1 cellular context compared by ENCODE assay signal in the genomic region with DNA sequence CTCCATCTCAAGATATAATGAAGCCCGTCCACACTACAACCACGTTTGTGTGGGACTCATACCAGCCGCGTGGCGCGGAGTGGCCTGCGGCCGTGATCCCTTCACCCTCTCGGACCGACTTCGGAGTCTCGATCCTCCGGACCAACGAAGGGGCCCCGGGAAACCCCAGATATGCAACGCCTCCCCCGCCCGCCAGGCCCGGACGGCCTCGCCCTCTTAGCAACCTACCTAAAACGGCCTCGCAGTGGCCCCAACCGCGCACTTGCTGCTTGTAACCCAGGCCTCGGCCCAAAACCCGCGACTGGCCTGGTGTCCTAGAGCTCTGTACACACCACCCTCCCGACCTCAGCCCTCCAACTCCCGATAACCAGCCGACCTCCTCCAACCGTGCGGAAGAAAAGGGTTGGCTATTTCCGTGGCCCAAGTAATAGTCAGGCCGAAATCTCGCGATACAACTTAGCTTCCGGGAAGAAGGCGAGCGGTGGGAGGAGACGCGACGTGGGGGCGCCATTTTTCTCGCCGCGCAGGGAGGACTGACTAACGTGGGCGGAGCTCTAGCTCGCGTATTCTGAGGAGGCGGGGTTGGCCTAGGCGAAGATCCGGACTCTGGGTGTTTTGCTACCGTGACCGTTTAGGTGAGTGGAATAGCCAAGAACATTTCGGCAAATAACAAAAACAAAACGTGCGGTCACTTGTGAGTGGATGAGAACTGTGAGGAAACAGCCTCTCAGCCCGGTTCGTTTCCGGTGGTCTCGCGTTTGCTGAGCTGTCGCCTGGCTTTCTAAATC.
TF ChIP-seq lines count a peak whose summit lies in the region.

A gene (plus strand): TSS at position 579 of the 788 bp plus-strand sequence. CDS start 5,722 bp downstream, outside the sequence.
A gene with protein sequence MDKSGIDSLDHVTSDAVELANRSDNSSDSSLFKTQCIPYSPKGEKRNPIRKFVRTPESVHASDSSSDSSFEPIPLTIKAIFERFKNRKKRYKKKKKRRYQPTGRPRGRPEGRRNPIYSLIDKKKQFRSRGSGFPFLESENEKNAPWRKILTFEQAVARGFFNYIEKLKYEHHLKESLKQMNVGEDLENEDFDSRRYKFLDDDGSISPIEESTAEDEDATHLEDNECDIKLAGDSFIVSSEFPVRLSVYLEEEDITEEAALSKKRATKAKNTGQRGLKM (minus strand): TSS at position 402 of the 788 bp plus-strand sequence. CDS start 2,191 bp downstream, outside the sequence.

TF ChIP-seq in HepG2, 621 proteins besides CTCF, POLR2A, EP300 and RAD21 (continued from another document and continues in another):
- TF ChIP-seq, protein P1, sequence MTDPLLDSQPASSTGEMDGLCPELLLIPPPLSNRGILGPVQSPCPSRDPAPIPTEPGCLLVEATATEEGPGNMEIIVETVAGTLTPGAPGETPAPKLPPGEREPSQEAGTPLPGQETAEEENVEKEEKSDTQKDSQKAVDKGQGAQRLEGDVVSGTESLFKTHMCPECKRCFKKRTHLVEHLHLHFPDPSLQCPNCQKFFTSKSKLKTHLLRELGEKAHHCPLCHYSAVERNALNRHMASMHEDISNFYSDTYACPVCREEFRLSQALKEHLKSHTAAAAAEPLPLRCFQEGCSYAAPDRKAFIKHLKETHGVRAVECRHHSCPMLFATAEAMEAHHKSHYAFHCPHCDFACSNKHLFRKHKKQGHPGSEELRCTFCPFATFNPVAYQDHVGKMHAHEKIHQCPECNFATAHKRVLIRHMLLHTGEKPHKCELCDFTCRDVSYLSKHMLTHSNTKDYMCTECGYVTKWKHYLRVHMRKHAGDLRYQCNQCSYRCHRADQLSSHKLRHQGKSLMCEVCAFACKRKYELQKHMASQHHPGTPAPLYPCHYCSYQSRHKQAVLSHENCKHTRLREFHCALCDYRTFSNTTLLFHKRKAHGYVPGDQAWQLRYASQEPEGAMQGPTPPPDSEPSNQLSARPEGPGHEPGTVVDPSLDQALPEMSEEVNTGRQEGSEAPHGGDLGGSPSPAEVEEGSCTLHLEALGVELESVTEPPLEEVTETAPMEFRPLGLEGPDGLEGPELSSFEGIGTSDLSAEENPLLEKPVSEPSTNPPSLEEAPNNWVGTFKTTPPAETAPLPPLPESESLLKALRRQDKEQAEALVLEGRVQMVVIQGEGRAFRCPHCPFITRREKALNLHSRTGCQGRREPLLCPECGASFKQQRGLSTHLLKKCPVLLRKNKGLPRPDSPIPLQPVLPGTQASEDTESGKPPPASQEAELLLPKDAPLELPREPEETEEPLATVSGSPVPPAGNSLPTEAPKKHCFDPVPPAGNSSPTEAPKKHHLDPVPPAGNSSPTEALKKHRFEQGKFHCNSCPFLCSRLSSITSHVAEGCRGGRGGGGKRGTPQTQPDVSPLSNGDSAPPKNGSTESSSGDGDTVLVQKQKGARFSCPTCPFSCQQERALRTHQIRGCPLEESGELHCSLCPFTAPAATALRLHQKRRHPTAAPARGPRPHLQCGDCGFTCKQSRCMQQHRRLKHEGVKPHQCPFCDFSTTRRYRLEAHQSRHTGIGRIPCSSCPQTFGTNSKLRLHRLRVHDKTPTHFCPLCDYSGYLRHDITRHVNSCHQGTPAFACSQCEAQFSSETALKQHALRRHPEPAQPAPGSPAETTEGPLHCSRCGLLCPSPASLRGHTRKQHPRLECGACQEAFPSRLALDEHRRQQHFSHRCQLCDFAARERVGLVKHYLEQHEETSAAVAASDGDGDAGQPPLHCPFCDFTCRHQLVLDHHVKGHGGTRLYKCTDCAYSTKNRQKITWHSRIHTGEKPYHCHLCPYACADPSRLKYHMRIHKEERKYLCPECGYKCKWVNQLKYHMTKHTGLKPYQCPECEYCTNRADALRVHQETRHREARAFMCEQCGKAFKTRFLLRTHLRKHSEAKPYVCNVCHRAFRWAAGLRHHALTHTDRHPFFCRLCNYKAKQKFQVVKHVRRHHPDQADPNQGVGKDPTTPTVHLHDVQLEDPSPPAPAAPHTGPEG (CRISPR knock-in tag; IDR thresholded peaks at IDR 0.05): peak; percentile 67
- TF ChIP-seq CEBPG (CRISPR knock-in tag; IDR thresholded peaks at IDR 0.05) (no peak), NFE2L1 (CRISPR knock-in tag; IDR thresholded peaks at IDR 0.05; ENCODE audit: borderline replicate concordance) (no peak), ZNF383 (CRISPR knock-in tag; IDR thresholded peaks at IDR 0.05; ENCODE audit: borderline replicate concordance) (no peak), ZNF30 (CRISPR knock-in tag; IDR thresholded peaks at IDR 0.05) (no peak), EZH2 (conservative IDR thresholded peaks at IDR 0.05; ENCODE audit: low read depth, low read length) (no peak), MYC (CRISPR knock-in tag; IDR thresholded peaks at IDR 0.05; ENCODE audit: borderline replicate concordance) (peak; percentile 86), ZNF83 (CRISPR knock-in tag; IDR thresholded peaks at IDR 0.05; ENCODE audit: borderline replicate concordance) (no peak), ZNF629 (CRISPR knock-in tag; conservative IDR thresholded peaks at IDR 0.05) (no peak), ZNF589 (CRISPR knock-in tag; conservative IDR thresholded peaks at IDR 0.05) (no peak; the same call in 1 of the 2 replicates), BORCS8-MEF2B (CRISPR knock-in tag; IDR thresholded peaks at IDR 0.05) (peak; percentile 12; the same call in 1 of the 2 replicates), ZNF251 (CRISPR knock-in tag; IDR thresholded peaks at IDR 0.05) (no peak)
- TF ChIP-seq, protein P2, sequence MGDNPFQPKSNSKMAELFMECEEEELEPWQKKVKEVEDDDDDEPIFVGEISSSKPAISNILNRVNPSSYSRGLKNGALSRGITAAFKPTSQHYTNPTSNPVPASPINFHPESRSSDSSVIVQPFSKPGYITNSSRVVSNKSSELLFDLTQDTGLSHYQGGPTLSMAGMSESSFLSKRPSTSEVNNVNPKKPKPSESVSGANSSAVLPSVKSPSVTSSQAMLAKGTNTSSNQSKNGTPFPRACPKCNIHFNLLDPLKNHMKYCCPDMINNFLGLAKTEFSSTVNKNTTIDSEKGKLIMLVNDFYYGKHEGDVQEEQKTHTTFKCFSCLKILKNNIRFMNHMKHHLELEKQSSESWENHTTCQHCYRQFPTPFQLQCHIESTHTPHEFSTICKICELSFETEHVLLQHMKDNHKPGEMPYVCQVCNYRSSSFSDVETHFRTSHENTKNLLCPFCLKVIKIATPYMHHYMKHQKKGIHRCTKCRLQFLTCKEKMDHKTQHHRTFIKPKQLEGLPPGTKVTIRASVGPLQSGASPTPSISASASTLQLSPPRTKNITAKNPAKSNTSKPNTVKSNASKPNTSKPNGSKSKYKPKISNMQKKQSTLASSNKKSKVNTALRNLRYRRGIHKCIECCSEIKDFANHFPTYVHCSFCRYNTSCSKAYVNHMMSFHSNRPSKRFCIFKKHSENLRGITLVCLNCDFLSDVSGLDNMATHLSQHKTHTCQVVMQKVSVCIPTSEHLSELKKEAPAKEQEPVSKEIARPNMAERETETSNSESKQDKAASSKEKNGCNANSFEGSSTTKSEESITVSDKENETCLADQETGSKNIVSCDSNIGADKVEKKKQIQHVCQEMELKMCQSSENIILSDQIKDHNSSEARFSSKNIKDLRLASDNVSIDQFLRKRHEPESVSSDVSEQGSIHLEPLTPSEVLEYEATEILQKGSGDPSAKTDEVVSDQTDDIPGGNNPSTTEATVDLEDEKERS (CRISPR knock-in tag; IDR thresholded peaks at IDR 0.05): 0 out of 2 replicates have a peak, but pooled peaks have one; percentile 31
- TF ChIP-seq, protein P3, sequence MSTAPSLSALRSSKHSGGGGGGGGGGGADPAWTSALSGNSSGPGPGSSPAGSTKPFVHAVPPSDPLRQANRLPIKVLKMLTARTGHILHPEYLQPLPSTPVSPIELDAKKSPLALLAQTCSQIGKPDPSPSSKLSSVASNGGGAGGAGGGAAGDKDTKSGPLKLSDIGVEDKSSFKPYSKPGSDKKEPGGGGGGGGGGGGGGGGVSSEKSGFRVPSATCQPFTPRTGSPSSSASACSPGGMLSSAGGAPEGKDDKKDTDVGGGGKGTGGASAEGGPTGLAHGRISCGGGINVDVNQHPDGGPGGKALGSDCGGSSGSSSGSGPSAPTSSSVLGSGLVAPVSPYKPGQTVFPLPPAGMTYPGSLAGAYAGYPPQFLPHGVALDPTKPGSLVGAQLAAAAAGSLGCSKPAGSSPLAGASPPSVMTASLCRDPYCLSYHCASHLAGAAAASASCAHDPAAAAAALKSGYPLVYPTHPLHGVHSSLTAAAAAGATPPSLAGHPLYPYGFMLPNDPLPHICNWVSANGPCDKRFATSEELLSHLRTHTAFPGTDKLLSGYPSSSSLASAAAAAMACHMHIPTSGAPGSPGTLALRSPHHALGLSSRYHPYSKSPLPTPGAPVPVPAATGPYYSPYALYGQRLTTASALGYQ (CRISPR knock-in tag; IDR thresholded peaks at IDR 0.05): peak; percentile 46; the same call in 1 of the 2 replicates
- TF ChIP-seq, protein P4, sequence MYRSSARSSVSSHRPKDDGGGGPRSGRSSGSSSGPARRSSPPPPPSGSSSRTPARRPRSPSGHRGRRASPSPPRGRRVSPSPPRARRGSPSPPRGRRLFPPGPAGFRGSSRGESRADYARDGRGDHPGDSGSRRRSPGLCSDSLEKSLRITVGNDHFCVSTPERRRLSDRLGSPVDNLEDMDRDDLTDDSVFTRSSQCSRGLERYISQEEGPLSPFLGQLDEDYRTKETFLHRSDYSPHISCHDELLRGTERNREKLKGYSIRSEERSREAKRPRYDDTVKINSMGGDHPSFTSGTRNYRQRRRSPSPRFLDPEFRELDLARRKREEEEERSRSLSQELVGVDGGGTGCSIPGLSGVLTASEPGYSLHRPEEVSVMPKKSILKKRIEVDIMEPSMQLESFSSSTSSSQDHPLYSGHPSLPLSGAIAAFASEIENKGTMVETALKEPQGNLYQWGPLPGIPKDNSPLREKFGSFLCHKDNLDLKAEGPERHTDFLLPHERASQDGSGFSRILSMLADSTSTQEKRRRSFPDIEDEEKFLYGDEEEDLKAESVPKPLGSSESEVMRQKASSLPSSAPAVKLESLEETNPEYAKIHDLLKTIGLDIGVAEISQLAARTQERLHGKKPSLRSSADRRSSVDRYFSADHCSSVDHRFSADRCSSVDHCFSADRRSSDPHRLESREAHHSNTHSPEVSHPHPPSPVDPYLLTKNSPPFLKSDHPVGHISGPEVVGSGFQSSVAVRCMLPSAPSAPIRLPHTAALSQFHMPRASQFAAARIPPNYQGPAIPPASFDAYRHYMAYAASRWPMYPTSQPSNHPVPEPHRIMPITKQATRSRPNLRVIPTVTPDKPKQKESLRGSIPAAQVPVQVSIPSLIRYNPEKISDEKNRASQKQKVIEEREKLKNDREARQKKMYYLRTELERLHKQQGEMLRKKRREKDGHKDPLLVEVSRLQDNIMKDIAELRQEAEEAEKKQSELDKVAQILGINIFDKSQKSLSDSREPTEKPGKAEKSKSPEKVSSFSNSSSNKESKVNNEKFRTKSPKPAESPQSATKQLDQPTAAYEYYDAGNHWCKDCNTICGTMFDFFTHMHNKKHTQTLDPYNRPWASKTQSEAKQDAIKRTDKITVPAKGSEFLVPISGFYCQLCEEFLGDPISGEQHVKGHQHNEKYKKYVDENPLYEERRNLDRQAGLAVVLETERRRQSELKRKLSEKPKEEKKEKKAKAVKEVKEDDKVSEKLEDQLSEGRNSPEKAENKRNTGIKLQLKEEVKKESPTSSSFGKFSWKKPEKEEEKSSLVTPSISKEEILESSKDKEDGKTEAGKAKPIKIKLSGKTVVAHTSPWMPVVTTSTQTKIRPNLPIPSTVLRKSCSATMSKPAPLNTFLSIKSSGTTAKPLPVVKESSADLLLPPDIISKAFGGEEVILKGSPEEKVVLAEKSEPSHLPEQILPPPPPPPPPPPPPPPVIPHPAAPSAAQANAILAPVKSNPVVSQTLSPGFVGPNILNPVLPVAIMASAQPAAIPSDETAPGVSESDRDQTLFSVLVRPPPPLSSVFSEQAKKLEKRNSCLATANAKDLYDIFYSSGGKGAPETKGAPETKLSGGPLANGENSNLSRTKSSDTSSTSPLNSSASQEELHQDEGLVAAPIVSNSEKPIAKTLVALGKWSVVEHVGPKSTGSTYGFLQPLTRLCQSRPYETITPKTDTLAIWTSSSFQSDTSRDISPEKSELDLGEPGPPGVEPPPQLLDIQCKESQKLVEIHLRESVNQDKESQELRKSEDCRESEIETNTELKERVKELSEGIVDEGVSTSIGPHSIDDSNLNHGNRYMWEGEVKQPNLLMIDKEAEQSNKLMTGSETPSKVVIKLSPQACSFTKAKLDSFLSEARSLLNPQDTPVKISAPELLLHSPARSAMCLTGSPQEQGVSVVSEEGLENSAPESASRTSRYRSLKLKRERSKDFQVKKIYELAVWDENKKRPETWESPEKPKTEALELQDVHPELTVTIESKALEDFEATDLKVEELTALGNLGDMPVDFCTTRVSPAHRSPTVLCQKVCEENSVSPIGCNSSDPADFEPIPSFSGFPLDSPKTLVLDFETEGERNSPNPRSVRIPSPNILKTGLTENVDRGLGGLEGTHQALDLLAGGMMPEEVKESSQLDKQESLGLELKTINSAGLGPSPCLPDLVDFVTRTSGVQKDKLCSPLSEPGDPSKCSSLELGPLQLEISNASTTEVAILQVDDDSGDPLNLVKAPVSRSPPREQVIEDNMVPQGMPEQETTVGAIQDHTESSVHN (CRISPR knock-in tag; IDR thresholded peaks at IDR 0.05): no peak
- TF ChIP-seq, protein P5, sequence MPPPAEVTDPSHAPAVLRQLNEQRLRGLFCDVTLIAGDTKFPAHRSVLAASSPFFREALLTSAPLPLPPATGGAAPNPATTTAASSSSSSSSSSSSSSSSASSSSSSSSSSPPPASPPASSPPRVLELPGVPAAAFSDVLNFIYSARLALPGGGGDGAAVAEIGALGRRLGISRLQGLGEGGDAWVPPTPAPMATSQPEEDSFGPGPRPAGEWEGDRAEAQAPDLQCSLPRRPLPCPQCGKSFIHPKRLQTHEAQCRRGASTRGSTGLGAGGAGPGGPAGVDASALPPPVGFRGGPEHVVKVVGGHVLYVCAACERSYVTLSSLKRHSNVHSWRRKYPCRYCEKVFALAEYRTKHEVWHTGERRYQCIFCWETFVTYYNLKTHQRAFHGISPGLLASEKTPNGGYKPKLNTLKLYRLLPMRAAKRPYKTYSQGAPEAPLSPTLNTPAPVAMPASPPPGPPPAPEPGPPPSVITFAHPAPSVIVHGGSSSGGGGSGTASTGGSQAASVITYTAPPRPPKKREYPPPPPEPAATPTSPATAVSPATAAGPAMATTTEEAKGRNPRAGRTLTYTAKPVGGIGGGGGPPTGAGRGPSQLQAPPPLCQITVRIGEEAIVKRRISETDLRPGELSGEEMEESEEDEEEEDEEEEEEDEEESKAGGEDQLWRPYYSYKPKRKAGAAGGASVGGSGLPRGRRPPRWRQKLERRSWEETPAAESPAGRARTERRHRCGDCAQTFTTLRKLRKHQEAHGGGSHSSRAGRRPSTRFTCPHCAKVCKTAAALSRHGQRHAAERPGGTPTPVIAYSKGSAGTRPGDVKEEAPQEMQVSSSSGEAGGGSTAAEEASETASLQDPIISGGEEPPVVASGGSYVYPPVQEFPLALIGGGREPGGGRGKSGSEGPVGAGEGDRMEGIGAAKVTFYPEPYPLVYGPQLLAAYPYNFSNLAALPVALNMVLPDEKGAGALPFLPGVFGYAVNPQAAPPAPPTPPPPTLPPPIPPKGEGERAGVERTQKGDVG (CRISPR knock-in tag; IDR thresholded peaks at IDR 0.05; ENCODE audit: borderline replicate concordance): peak; percentile 70; the same call in 1 of the 2 replicates
- TF ChIP-seq, protein P6, sequence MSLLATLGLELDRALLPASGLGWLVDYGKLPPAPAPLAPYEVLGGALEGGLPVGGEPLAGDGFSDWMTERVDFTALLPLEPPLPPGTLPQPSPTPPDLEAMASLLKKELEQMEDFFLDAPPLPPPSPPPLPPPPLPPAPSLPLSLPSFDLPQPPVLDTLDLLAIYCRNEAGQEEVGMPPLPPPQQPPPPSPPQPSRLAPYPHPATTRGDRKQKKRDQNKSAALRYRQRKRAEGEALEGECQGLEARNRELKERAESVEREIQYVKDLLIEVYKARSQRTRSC (CRISPR knock-in tag; IDR thresholded peaks at IDR 0.05; ENCODE audit: low read depth): no peak
